Comparison of ENCODE assay signal across 1 cellular context in genomic region chr9:120856700-120857099, GRCh38.
TF ChIP-seq lines count a peak whose summit lies in the region.

No MANE protein-coding gene starts in this region.

TF ChIP-seq in HepG2, 621 proteins besides CTCF, POLR2A, EP300 and RAD21 (continued from another document):
- no peak for TF ChIP-seq FOXP4 (CRISPR knock-in tag; IDR thresholded peaks at IDR 0.05)
- no peak for TF ChIP-seq ZFP91 (CRISPR knock-in tag; IDR thresholded peaks at IDR 0.05; ENCODE audit: borderline replicate concordance)
